24 cellular contexts compared by ENCODE assay signal in genomic region chr2:238254095-238254494, GRCh38. TPM values are rescaled to one million over a fixed set of nuclear protein-coding genes. Genes with fewer than 3 reads are reported as not detected.
A peak's percentile ranks its signal among the peaks of the same experiment; 100 is the strongest.
DNase-seq lines count a peak whose midpoint lies in the region; ATAC-seq and TF ChIP-seq lines count a peak whose summit lies in the region.
"Had no signal": no experiment of that assay in that cellular context is flagged by ENCODE, and none has a peak within 500 bp of the region (broad histone marks: within the 10 kb centered on the region; RNA-seq: fewer than 3 reads in every experiment).

No MANE protein-coding gene starts in this region.

- no peak for ATAC-seq in left ventricle myocardium superior
- no peak for ATAC-seq in Right ventricle myocardium superior (ENCODE audit: poor library complexity)
- no peak for ATAC-seq in lower lobe of right lung
- ATAC-seq: CD8-positive, alpha-beta T cell; PC-3 had no signal

- peak; percentile 11 for DNase-seq in left ventricle myocardium superior
- no peak for DNase-seq in Right ventricle myocardium superior
- DNase-seq in WERI-Rb-1, result no peak
- peak; percentile 23 for DNase-seq in lower lobe of right lung
- no peak for DNase-seq in RKO (ENCODE audit: low spot score)
- no peak for DNase-seq in inferior parietal cortex (ENCODE audit: extremely low spot score)
- no peak for DNase-seq in NCI-H1436 treated with DMSO at 0.1 percent for 48 hours (lab: John Stamatoyannopoulos, UW)
- DNase-seq: C1 segment of cervical spinal cord; CD8-positive, alpha-beta T cell; DMS 273 treated with DMSO at 0.1 percent for 48 hours; DMS79 treated with DMSO at 0.1 percent for 48 hours; GF-D8; HCEC 1CT; MM.1S; NCI-H1048; NCI-H1417; NCI-H1694 treated with DMSO at 0.1 percent for 48 hours; NCI-H2081; NCI-H345; NCI-H510A treated with DMSO at 0.1 percent for 48 hours; NCI-H774; PC-3; SHP77 treated with DMSO at 0.1 percent for 48 hours had no signal

- no peak for TF ChIP-seq CTCF in WERI-Rb-1 (IDR thresholded peaks at IDR 0.05; ENCODE audit: low read depth, low read length)
- TF ChIP-seq CTCF in lower lobe of right lung (IDR thresholded peaks at IDR 0.05), result no peak

- H3K36me3 ChIP-seq in WERI-Rb-1 (peaks cover 45% of the 10 kb centered on the region), lower lobe of right lung (peaks cover 100% of the 10 kb centered on the region)

- H3K27me3 ChIP-seq in WERI-Rb-1 (ENCODE audit: insufficient read depth, low read depth, severe bottlenecking) (no peaks in the 10 kb centered on the region), lower lobe of right lung (ENCODE audit: low read depth) (no peaks in the 10 kb centered on the region)

- intact Hi-C loops in left ventricle myocardium superior (cut with micrococcal nuclease) (no loop called here), Right ventricle myocardium superior (cut with DNase I) (no loop called here), lower lobe of right lung (cut with DNase I) (no loop called here)

- peak overlapping the region; percentile 87 for H3K27ac ChIP-seq in WERI-Rb-1
- no peak overlapping the region for H3K27ac ChIP-seq in lower lobe of right lung
- H3K27ac ChIP-seq: KMS-11 had no signal

- H3K9me3 ChIP-seq in WERI-Rb-1 (ENCODE audit: severe bottlenecking), result no peaks in the 10 kb centered on the region
- H3K9me3 ChIP-seq in lower lobe of right lung, result no peaks in the 10 kb centered on the region

- H3K4me1 ChIP-seq in lower lobe of right lung, result no peaks in the 10 kb centered on the region

- H3K4me3 ChIP-seq in WERI-Rb-1 (ENCODE audit: low read depth, low read length) (no peak overlapping the region), lower lobe of right lung (no peak overlapping the region)

RNA-seq across cellular contexts. Expression of gene HES6, which starts 14.3 kb away (rescaled TPM):
- total RNA-seq in left ventricle myocardium superior, result 2.7 TPM
- 2.5 TPM for total RNA-seq in Right ventricle myocardium superior
- total RNA-seq in lower lobe of right lung, result 6.1 TPM

RNA-seq across cellular contexts. Expression of gene PER2, which starts 34.3 kb away (rescaled TPM):
- 4.5 TPM for total RNA-seq in left ventricle myocardium superior
- 3.6 TPM for total RNA-seq in Right ventricle myocardium superior
- total RNA-seq in lower lobe of right lung, result 24.9 TPM

RNA-seq across cellular contexts. Expression of gene ILKAP, which starts 50.6 kb away (rescaled TPM):
- total RNA-seq in left ventricle myocardium superior (26.7 TPM), Right ventricle myocardium superior (23.8 TPM), lower lobe of right lung (43.4 TPM)

Comparison
In these comparisons a context has a peak if more than half of its experiments do, and no peak if none do; other contexts are left out.
1. DNase-seq: peak in left ventricle myocardium superior (single experiment) and lower lobe of right lung (single experiment); none in Right ventricle myocardium superior (single experiment), WERI-Rb-1 (single experiment), RKO (single experiment), inferior parietal cortex (single experiment) and NCI-H1436 treated with DMSO at 0.1 percent for 48 hours (single experiment).